1 cellular context compared by ENCODE assay signal in the genomic region with DNA sequence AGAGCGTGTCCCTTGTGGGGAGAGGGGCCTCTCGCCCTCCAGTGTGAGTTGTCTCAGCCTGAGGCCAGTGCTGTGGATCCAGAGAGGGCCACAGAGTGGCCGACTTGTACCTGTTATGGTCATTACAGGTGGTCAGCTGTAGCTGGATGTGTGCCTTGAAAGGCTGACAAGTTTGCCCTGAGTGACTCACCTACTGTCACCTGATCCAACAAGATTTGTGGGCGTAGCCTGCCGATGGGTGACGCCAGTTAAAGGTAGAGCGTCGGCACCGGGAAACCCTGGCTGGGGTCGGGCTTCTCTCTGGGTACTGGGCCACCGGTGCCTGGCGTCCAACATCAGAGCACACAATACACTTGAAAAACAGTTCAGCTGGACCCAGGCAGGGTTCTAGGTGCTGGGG.
A peak's percentile ranks its signal among the peaks of the same experiment; 100 is the strongest.
TF ChIP-seq lines count a peak whose summit lies in the region.

No MANE protein-coding gene starts in this region.

TF ChIP-seq in A549, 52 proteins besides CTCF, POLR2A, EP300 and RAD21 (continued from another document):
- TF ChIP-seq FOXS1 (CRISPR knock-in tag; IDR thresholded peaks at IDR 0.05): no peak
- TF ChIP-seq CHD2 (IDR thresholded peaks at IDR 0.05; ENCODE audit: low read length, partially characterized antibody): no peak
- no peak for TF ChIP-seq POLR2AphosphoS2 (conservative IDR thresholded peaks at IDR 0.05; ENCODE audit: low read length)
- no peak for TF ChIP-seq SREBF2 (IDR thresholded peaks at IDR 0.05)
- TF ChIP-seq, protein P1, sequence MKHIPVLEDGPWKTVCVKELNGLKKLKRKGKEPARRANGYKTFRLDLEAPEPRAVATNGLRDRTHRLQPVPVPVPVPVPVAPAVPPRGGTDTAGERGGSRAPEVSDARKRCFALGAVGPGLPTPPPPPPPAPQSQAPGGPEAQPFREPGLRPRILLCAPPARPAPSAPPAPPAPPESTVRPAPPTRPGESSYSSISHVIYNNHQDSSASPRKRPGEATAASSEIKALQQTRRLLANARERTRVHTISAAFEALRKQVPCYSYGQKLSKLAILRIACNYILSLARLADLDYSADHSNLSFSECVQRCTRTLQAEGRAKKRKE (CRISPR knock-in tag; IDR thresholded peaks at IDR 0.05; ENCODE audit: low read depth): no peak
- no peak for TF ChIP-seq EHMT2 (IDR thresholded peaks at IDR 0.05; ENCODE audit: low read depth)
- 0 out of 2 replicates have a peak, but pooled peaks have one; percentile 45 for TF ChIP-seq HOXA7 (CRISPR knock-in tag; IDR thresholded peaks at IDR 0.05)
- no peak for TF ChIP-seq E2F6 (IDR thresholded peaks at IDR 0.05; ENCODE audit: borderline replicate concordance, low read depth)
- TF ChIP-seq TP53 (CRISPR knock-in tag; IDR thresholded peaks at IDR 0.05): no peak
- peak; percentile 72; the same call in 1 of the 2 replicates for TF ChIP-seq FOSB (CRISPR knock-in tag; IDR thresholded peaks at IDR 0.05)
- no peak for TF ChIP-seq RNF2 (IDR thresholded peaks at IDR 0.05; ENCODE audit: borderline replicate concordance, low read depth)
- no peak for TF ChIP-seq JUNB (IDR thresholded peaks at IDR 0.05)
- TF ChIP-seq KDM1A (IDR thresholded peaks at IDR 0.05; ENCODE audit: low read depth): no peak
- TF ChIP-seq, protein P2, sequence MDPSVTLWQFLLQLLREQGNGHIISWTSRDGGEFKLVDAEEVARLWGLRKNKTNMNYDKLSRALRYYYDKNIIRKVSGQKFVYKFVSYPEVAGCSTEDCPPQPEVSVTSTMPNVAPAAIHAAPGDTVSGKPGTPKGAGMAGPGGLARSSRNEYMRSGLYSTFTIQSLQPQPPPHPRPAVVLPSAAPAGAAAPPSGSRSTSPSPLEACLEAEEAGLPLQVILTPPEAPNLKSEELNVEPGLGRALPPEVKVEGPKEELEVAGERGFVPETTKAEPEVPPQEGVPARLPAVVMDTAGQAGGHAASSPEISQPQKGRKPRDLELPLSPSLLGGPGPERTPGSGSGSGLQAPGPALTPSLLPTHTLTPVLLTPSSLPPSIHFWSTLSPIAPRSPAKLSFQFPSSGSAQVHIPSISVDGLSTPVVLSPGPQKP (IDR thresholded peaks at IDR 0.05; ENCODE audit: low read depth, low read length): no peak
- TF ChIP-seq FOSL2 (IDR thresholded peaks at IDR 0.05): no peak
- peak; percentile 67 for TF ChIP-seq FOSL2 (CRISPR knock-in tag; IDR thresholded peaks at IDR 0.05)
- TF ChIP-seq ESRRA (IDR thresholded peaks at IDR 0.05; ENCODE audit: borderline replicate concordance, low read length): no peak
- no peak for TF ChIP-seq ZSCAN20 (CRISPR knock-in tag; IDR thresholded peaks at IDR 0.05)
- TF ChIP-seq RCOR1 (IDR thresholded peaks at IDR 0.05; ENCODE audit: low read depth, low read length): no peak
- TF ChIP-seq HMGXB4 (CRISPR knock-in tag; IDR thresholded peaks at IDR 0.05; ENCODE audit: borderline replicate concordance): no peak
- no peak for TF ChIP-seq MAFK (IDR thresholded peaks at IDR 0.05; ENCODE audit: partially characterized antibody)
- no peak for TF ChIP-seq KDM5A (IDR thresholded peaks at IDR 0.05)
- no peak for TF ChIP-seq GATA3 (IDR thresholded peaks at IDR 0.05; ENCODE audit: borderline replicate concordance)
- TF ChIP-seq, protein P3, sequence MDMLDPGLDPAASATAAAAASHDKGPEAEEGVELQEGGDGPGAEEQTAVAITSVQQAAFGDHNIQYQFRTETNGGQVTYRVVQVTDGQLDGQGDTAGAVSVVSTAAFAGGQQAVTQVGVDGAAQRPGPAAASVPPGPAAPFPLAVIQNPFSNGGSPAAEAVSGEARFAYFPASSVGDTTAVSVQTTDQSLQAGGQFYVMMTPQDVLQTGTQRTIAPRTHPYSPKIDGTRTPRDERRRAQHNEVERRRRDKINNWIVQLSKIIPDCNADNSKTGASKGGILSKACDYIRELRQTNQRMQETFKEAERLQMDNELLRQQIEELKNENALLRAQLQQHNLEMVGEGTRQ (IDR thresholded peaks at IDR 0.05): 0 out of 2 replicates have a peak, but pooled peaks have one; percentile 16
- no peak for TF ChIP-seq ZNF302 (CRISPR knock-in tag; IDR thresholded peaks at IDR 0.05)
- TF ChIP-seq ZFP36 (IDR thresholded peaks at IDR 0.05; ENCODE audit: borderline replicate concordance, partially characterized antibody): no peak
- TF ChIP-seq HES2 (IDR thresholded peaks at IDR 0.05): no peak
